In genomic region chr6:84032000-84032399, GRCh38 we compare ENCODE assay signal across 7 cellular contexts. TPM values are rescaled to one million over a fixed set of nuclear protein-coding genes. Genes with fewer than 3 reads are reported as not detected.
DNase-seq lines count a peak whose midpoint lies in the region; TF ChIP-seq lines count a peak whose summit lies in the region.
"Not testable (repeated sequence)": the region's sequence is repeated elsewhere in the genome, so short reads cannot be mapped to it uniquely, and the experiment has no call there.
"Had no signal": no experiment of that assay in that cellular context is flagged by ENCODE, and none has a peak within 500 bp of the region (broad histone marks: within the 10 kb centered on the region; RNA-seq: fewer than 3 reads in every experiment).

No MANE protein-coding gene starts in this region.

- POLR2A ChIA-PET in Caco-2 (lab: Charles Lee): not testable (repeated sequence)

- not testable (repeated sequence) for H3K4me1 ChIP-seq in Caco-2; endodermal cell (ENCODE audit: control insufficient read depth, insufficient read depth, low read length); neural progenitor cell
- peaks cover 0 to 46% of the 10 kb centered on the region in 2 donors for H3K4me1 ChIP-seq in ascending aorta

- peak overlapping the region; percentile 28 for H3K4me3 Mint-ChIP-seq in Caco-2 (ENCODE audit: unreplicated experiment)
- H3K4me3 Mint-ChIP-seq in endodermal cell: not testable (repeated sequence)
- H3K4me3 Mint-ChIP-seq in nephron: peak overlapping the region; percentile 40 to 84 (median 50)
- H3K4me3 Mint-ChIP-seq in neural progenitor cell: peak overlapping the region; percentile 42
- H3K4me3 Mint-ChIP-seq in type B pancreatic cell: peak overlapping the region; percentile 31

- not testable (repeated sequence) for DNase-seq in Caco-2; ascending aorta (ENCODE audit: low spot score in 2 of 2); neural progenitor cell (ENCODE audit: low spot score); type B pancreatic cell (ENCODE audit: extremely low spot score, unreplicated experiment)
- peak; percentile 26 for DNase-seq in endodermal cell

- intact Hi-C loops in Caco-2 (cut with micrococcal nuclease; ENCODE audit: unreplicated experiment) (loop anchor here (5.0 to 10.0 kb wide), 3 partner anchors 77 to 195 kb away; partner anchors contain the start of gene CEP162), ascending aorta (cut with DNase I) (loop anchor here (5.0 kb wide), 1 partner anchor 60 kb away; no protein-coding TSS in a partner anchor)

- H3K9ac ChIP-seq in endodermal cell (ENCODE audit: extremely low read depth, low read length, poor library complexity, severe bottlenecking); neural progenitor cell: not testable (repeated sequence)

- H3K36me3 Mint-ChIP-seq in Caco-2 (ENCODE audit: insufficient read depth, unreplicated experiment); endodermal cell (ENCODE audit: low read depth); nephron (ENCODE audit: low read depth); neural progenitor cell; type B pancreatic cell: not testable (repeated sequence)

- H4K20me1 ChIP-seq in neural progenitor cell (ENCODE audit: low read depth): not testable (repeated sequence)

- H2AFZ ChIP-seq in neural progenitor cell (replicated peaks): not testable (repeated sequence)

- not testable (repeated sequence) for H3F3A ChIP-seq in neural progenitor cell (ENCODE audit: low read depth)

- H3K27ac Mint-ChIP-seq in Caco-2 (ENCODE audit: unreplicated experiment); endodermal cell; nephron; neural progenitor cell; type B pancreatic cell: not testable (repeated sequence)

- H3K27ac ChIP-seq in ascending aorta: peak overlapping the region; percentile 87 to 96
- H3K27ac ChIP-seq in endodermal cell (ENCODE audit: low read depth, low read length); neural progenitor cell: not testable (repeated sequence)

- H3K9me3 Mint-ChIP-seq in Caco-2 (ENCODE audit: unreplicated experiment); nephron; neural progenitor cell; type B pancreatic cell: not testable (repeated sequence)
- peaks cover 10% of the 10 kb centered on the region for H3K9me3 Mint-ChIP-seq in endodermal cell

- not testable (repeated sequence) for TF ChIP-seq CTCF in Caco-2 (IDR thresholded peaks at IDR 0.05; ENCODE audit: insufficient read depth in 1 of 2, low read depth in 1 of 2, low read length in 1 of 2, severe bottlenecking in 1 of 2, unreplicated experiment in 1 of 2); ascending aorta (IDR thresholded peaks at IDR 0.05); endodermal cell (conservative IDR thresholded peaks at IDR 0.05); nephron (IDR thresholded peaks at IDR 0.05; ENCODE audit: unreplicated experiment in 3 of 3); neural progenitor cell (IDR thresholded peaks at IDR 0.05); type B pancreatic cell (conservative IDR thresholded peaks at IDR 0.05)

- not testable (repeated sequence) for H3K27me3 Mint-ChIP-seq in Caco-2 (ENCODE audit: insufficient read depth, unreplicated experiment)
- H3K27me3 Mint-ChIP-seq in endodermal cell (ENCODE audit: insufficient read depth): peaks cover 33% of the 10 kb centered on the region
- peaks cover 26% of the 10 kb centered on the region for H3K27me3 Mint-ChIP-seq in nephron (ENCODE audit: low read depth)
- H3K27me3 Mint-ChIP-seq in neural progenitor cell (ENCODE audit: insufficient read depth, low read depth): peaks cover 15% of the 10 kb centered on the region
- H3K27me3 Mint-ChIP-seq in type B pancreatic cell: peaks cover 41% of the 10 kb centered on the region

- H3K36me3 ChIP-seq in Caco-2 (ENCODE audit: control insufficient read depth, insufficient read depth, low read length); ascending aorta; endodermal cell (ENCODE audit: control insufficient read depth, insufficient read depth, low read length); neural progenitor cell: not testable (repeated sequence)

- H3K79me2 ChIP-seq in neural progenitor cell (ENCODE audit: low read depth): not testable (repeated sequence)

- H3K9me3 ChIP-seq in Caco-2; ascending aorta; endodermal cell (ENCODE audit: control insufficient read depth, low read length); neural progenitor cell (ENCODE audit: low read depth): not testable (repeated sequence)

- CTCF ChIA-PET in Caco-2 (lab: Charles Lee): not testable (repeated sequence)

- not testable (repeated sequence) for H3K4me3 ChIP-seq in Caco-2 (ENCODE audit: low read depth, low read length); ascending aorta; endodermal cell (ENCODE audit: low read length); neural progenitor cell

- peaks cover 20% of the 10 kb centered on the region for H3K4me1 Mint-ChIP-seq in Caco-2 (ENCODE audit: low read depth, unreplicated experiment)
- peaks cover 23% of the 10 kb centered on the region for H3K4me1 Mint-ChIP-seq in endodermal cell
- H3K4me1 Mint-ChIP-seq in nephron: peaks cover 28% of the 10 kb centered on the region
- H3K4me1 Mint-ChIP-seq in neural progenitor cell: not testable (repeated sequence)
- peaks cover 12% of the 10 kb centered on the region for H3K4me1 Mint-ChIP-seq in type B pancreatic cell (ENCODE audit: unreplicated experiment)

- H3K27me3 ChIP-seq in Caco-2 (replicated peaks; ENCODE audit: control insufficient read depth, insufficient read depth, low read length); ascending aorta: not testable (repeated sequence)
- H3K27me3 ChIP-seq in endodermal cell (ENCODE audit: control insufficient read depth, insufficient read depth, low read length, poor library complexity, severe bottlenecking) (peaks cover 13% of the 10 kb centered on the region), neural progenitor cell (peaks cover 38% of the 10 kb centered on the region)

- WGBS in endodermal cell (ENCODE audit: insufficient coverage in 1 of 2, insufficient read length in 1 of 2), 2 experiments: 93 to 100% methylated on average over 2 to 3 of the region's 3 CpGs

- H3K4me2 ChIP-seq in neural progenitor cell: not testable (repeated sequence)

- BruUV-seq in Caco-2 (replicated peaks; lab: Mats Ljungman, UMichigan): not testable (repeated sequence)

RNA-seq across cellular contexts. Expression of gene MRAP2, which starts 1.6 kb away (rescaled TPM):
- 1.4 and 1.8 TPM in 2 replicates for total RNA-seq in Caco-2 (2022)
- total RNA-seq in ascending aorta: 47.3 TPM
- total RNA-seq in endodermal cell: 10 to 100 TPM; 10.7 to 10.8 TPM
- polyA plus RNA-seq in endodermal cell (2013, experiment 1 of 2): 3.9 TPM
- polyA plus RNA-seq in endodermal cell (2013, experiment 2 of 2): 5.7 TPM
- total RNA-seq in neural progenitor cell (ENCODE audit: low replicate concordance): 0.59 and 0.75 TPM in 2 replicates
- 0.74 and 1.4 TPM in 2 replicates for total RNA-seq in type B pancreatic cell (ENCODE audit: low replicate concordance)
- total RNA-seq: CD4-positive, alpha-beta memory T cell had no signal
- polyA plus RNA-seq: CD4-positive, alpha-beta memory T cell had no signal
